ENCODE assay signal across 31 cellular contexts in the genomic region with DNA sequence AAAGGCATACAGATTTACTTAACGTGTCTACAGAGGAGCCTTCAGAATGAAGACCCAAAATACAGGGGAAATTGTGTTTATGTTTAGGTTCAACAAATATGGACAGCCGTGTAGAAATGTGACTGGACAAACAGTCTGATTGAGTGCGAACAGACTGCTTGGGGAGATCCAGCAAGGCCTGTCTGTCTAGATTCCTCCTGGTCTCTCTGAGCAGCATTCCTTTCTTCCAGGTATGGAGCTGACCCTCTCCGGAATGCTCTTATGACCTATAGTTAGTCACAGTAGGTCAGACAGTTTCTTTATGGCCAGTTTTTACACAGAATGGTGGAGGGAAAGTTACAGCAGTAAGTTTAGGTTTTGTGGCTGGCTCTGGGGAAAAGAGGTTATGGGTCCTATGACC. TPM values are rescaled to one million over a fixed set of nuclear protein-coding genes. Genes with fewer than 3 reads are reported as not detected.
DNase-seq lines count a peak whose midpoint lies in the region; ATAC-seq and TF ChIP-seq lines count a peak whose summit lies in the region.
"Had no signal": no experiment of that assay in that cellular context is flagged by ENCODE, and none has a peak within 500 bp of the region (broad histone marks: within the 10 kb centered on the region; RNA-seq: fewer than 3 reads in every experiment).

No MANE protein-coding gene starts in this region.

- no peaks in the 10 kb centered on the region for H3K9me3 ChIP-seq in right atrium auricular region
- H3K9me3 ChIP-seq: esophagus squamous epithelium, left ventricle myocardium inferior, uterus had no signal

- peak overlapping the region; percentile 85 for H3K27ac Mint-ChIP-seq in nephron progenitor cell
- H3K27ac Mint-ChIP-seq: activated CD8-positive, alpha-beta T cell treated with anti-CD3 and anti-CD28 coated beads, Interleukin-2, amount 10 ng/mL, durations not matched to agents 7 days and 5 days; activated naive CD4-positive, alpha-beta T cell treated with anti-CD3 and anti-CD28 coated beads, Interleukin-2, amount 50 U/mL, for 24 hours; activated T-helper 2 cell treated with anti-CD3 and anti-CD28 coated beads, Interferon-gamma antibody, Interleukin-2, Interleukin-4, amounts not matched to agents 10 μg/mL and 5 μg/mL and 100 μg/mL, durations not matched to agents 14 hours and 24 hours and 36 hours; CD4-positive, alpha-beta T cell; effector memory CD8-positive, alpha-beta T cell; immature natural killer cell; stimulated activated memory B cell treated with anti-CD40 and anti-IgM and Interleukin-4, amounts not matched to agents 10 μg/mL and 1 μg/mL and 100 μg/mL, for 72 hours; T-helper 1 cell treated with Interleukin-12 subunit alpha and Interleukin-12 subunit beta and Interleukin-4 antibody, amounts not matched to agents 30 μg/mL and 1 μg/mL, for 36 hours had no signal

- peaks cover 0 to 12% of the 10 kb centered on the region in 2 donors for H3K4me1 ChIP-seq in right atrium auricular region
- H3K4me1 ChIP-seq: uterus had no signal

- DNase-seq in right atrium auricular region (ENCODE audit: low spot score) = peak; percentile 9
- no peak for DNase-seq in left ventricle myocardium superior
- no peak for DNase-seq in nephron progenitor cell
- no peak for DNase-seq in AML-193 (lab: John Stamatoyannopoulos, UW)
- DNase-seq in NCI-H146 (lab: John Stamatoyannopoulos, UW) = no peak
- DNase-seq in GOT3 (lab: John Stamatoyannopoulos, UW) = no peak
- DNase-seq: activated CD8-positive, alpha-beta T cell treated with anti-CD3 and anti-CD28 coated beads, Interleukin-2, amount 10 ng/mL, durations not matched to agents 7 days and 5 days; CD4-positive, alpha-beta T cell; effector memory CD8-positive, alpha-beta T cell; esophagus squamous epithelium; GM23248; hippocampal formation; immature natural killer cell; IMR-90; left ventricle myocardium inferior; NCI-H1092; NCI-H187 treated with DMSO at 0.1 percent for 48 hours; NCI-H526 treated with DMSO at 0.1 percent for 48 hours; stimulated activated CD4-positive, alpha-beta T cell treated with anti-CD3 and anti-CD28 coated beads, Interleukin-4, amount 100 ng/mL, for 4 hours; substantia nigra; uterus had no signal

- H3K9me3 Mint-ChIP-seq in nephron progenitor cell = no peaks in the 10 kb centered on the region
- H3K9me3 Mint-ChIP-seq: activated naive CD4-positive, alpha-beta T cell treated with anti-CD3 and anti-CD28 coated beads, Interleukin-2, amount 50 U/mL, for 24 hours; activated T-helper 2 cell treated with anti-CD3 and anti-CD28 coated beads, Interferon-gamma antibody, Interleukin-2, Interleukin-4, amounts not matched to agents 10 μg/mL and 5 μg/mL and 100 μg/mL, durations not matched to agents 14 hours and 24 hours and 36 hours; CD4-positive, alpha-beta T cell; immature natural killer cell; stimulated activated memory B cell treated with anti-CD40 and anti-IgM and Interleukin-4, amounts not matched to agents 10 μg/mL and 1 μg/mL and 100 μg/mL, for 72 hours; T-helper 1 cell treated with Interleukin-12 subunit alpha and Interleukin-12 subunit beta and Interleukin-4 antibody, amounts not matched to agents 30 μg/mL and 1 μg/mL, for 36 hours had no signal

- no peak overlapping the region for H3K4me3 Mint-ChIP-seq in nephron progenitor cell
- H3K4me3 Mint-ChIP-seq: activated CD8-positive, alpha-beta T cell treated with anti-CD3 and anti-CD28 coated beads, Interleukin-2, amount 10 ng/mL, durations not matched to agents 7 days and 5 days; activated naive CD4-positive, alpha-beta T cell treated with anti-CD3 and anti-CD28 coated beads, Interleukin-2, amount 50 U/mL, for 24 hours; CD4-positive, alpha-beta T cell; effector memory CD8-positive, alpha-beta T cell; immature natural killer cell; stimulated activated memory B cell treated with anti-CD40 and anti-IgM and Interleukin-4, amounts not matched to agents 10 μg/mL and 1 μg/mL and 100 μg/mL, for 72 hours; T-helper 1 cell treated with Interleukin-12 subunit alpha and Interleukin-12 subunit beta and Interleukin-4 antibody, amounts not matched to agents 30 μg/mL and 1 μg/mL, for 36 hours had no signal

- peaks cover 77% of the 10 kb centered on the region for H3K4me1 Mint-ChIP-seq in nephron progenitor cell
- H3K4me1 Mint-ChIP-seq: activated naive CD4-positive, alpha-beta T cell treated with anti-CD3 and anti-CD28 coated beads, Interleukin-2, amount 50 U/mL, for 24 hours; immature natural killer cell had no signal

- no peaks in the 10 kb centered on the region for H3K36me3 ChIP-seq in right atrium auricular region
- H3K36me3 ChIP-seq: esophagus squamous epithelium, uterus had no signal

- no peaks in the 10 kb centered on the region for H3K27me3 Mint-ChIP-seq in nephron progenitor cell (ENCODE audit: low read depth, poor library complexity)

- TF ChIP-seq CTCF in right atrium auricular region (IDR thresholded peaks at IDR 0.05) = no peak
- TF ChIP-seq CTCF in nephron progenitor cell (IDR thresholded peaks at IDR 0.05) = no peak

- peaks cover 34% of the 10 kb centered on the region for H3K36me3 Mint-ChIP-seq in nephron progenitor cell (ENCODE audit: low read depth)
- H3K36me3 Mint-ChIP-seq: activated naive CD4-positive, alpha-beta T cell treated with anti-CD3 and anti-CD28 coated beads, Interleukin-2, amount 50 U/mL, for 24 hours; immature natural killer cell; stimulated activated memory B cell treated with anti-CD40 and anti-IgM and Interleukin-4, amounts not matched to agents 10 μg/mL and 1 μg/mL and 100 μg/mL, for 72 hours had no signal

- H3K27ac ChIP-seq in right atrium auricular region = no peak overlapping the region
- H3K27ac ChIP-seq: coronary artery, GM23248, left ventricle myocardium inferior, SK-N-MC, uterus had no signal

- no peaks in the 10 kb centered on the region for H3K27me3 ChIP-seq in right atrium auricular region
- H3K27me3 ChIP-seq: esophagus squamous epithelium, uterus had no signal

- intact Hi-C loops in left ventricle myocardium superior (cut with micrococcal nuclease) = no loop called here

- ATAC-seq in left ventricle myocardium superior = no peak
- ATAC-seq in esophagus mucosa = peak; percentile 79
- no peak for ATAC-seq in GM21360 (IDR thresholded peaks at IDR 0.05; ENCODE audit: unreplicated experiment)
- ATAC-seq: activated CD8-positive, alpha-beta T cell treated with anti-CD3 and anti-CD28 coated beads, Interleukin-2, amount 10 ng/mL, durations not matched to agents 7 days and 5 days; effector memory CD8-positive, alpha-beta T cell; GM12878; sciatic nerve; stimulated activated memory B cell treated with anti-CD40 and anti-IgM and Interleukin-4, amounts not matched to agents 10 μg/mL and 1 μg/mL and 100 μg/mL, for 72 hours had no signal

- H3K4me3 ChIP-seq in right atrium auricular region = no peak overlapping the region
- H3K4me3 ChIP-seq: coronary artery, esophagus squamous epithelium, GM12878, GM23248, left ventricle myocardium inferior, SK-N-MC, uterus had no signal

RNA-seq across cellular contexts. Expression of gene RIN2, which starts 9.0 kb away (rescaled TPM):
- 10 to 100 TPM; 33.1 to 56.6 TPM for total RNA-seq in right atrium auricular region
- 64.0 TPM for total RNA-seq in left ventricle myocardium superior
- 42.3 TPM for total RNA-seq in esophagus mucosa
- total RNA-seq: activated CD8-positive, alpha-beta T cell treated with anti-CD3 and anti-CD28 coated beads, Interleukin-2, amount 10 ng/mL, durations not matched to agents 7 days and 5 days; activated T-helper 2 cell treated with anti-CD3 and anti-CD28 coated beads, Interferon-gamma antibody, Interleukin-2, Interleukin-4, amounts not matched to agents 10 μg/mL and 5 μg/mL and 100 μg/mL, durations not matched to agents 14 hours and 24 hours and 36 hours had no signal
